8 cellular contexts compared by ENCODE assay signal in genomic region chr19:40305403-40305802, GRCh38. TPM values are rescaled to one million over a fixed set of nuclear protein-coding genes. Genes with fewer than 3 reads are reported as not detected.
A peak's percentile ranks its signal among the peaks of the same experiment; 100 is the strongest.
DNase-seq lines count a peak whose midpoint lies in the region; ATAC-seq and TF ChIP-seq lines count a peak whose summit lies in the region.

No MANE protein-coding gene starts in this region.

- H3K4me3 Mint-ChIP-seq in H9, result no peak overlapping the region
- H3K4me3 Mint-ChIP-seq in activated CD4-positive, alpha-beta T cell treated with anti-CD3 and anti-CD28 coated beads, Interleukin-2, amount 10 ng/mL, durations not matched to agents 24 days and 14 days, result no peak overlapping the region

- H2BK120ac ChIP-seq in H9 (ENCODE audit: low read depth, low read length, poor library complexity, severe bottlenecking), result no peak overlapping the region

- H3K4ac ChIP-seq in H9 (ENCODE audit: low read depth, low read length), result no peak overlapping the region

- H2AFZ ChIP-seq in H9 (ENCODE audit: low read length), result no peak overlapping the region

- H3K4me1 ChIP-seq in H9 (ENCODE audit: insufficient read depth, low read length), result no peaks in the 10 kb centered on the region

- no peaks in the 10 kb centered on the region for H3K79me2 ChIP-seq in H9 (ENCODE audit: insufficient read depth, low read length)

- H4K20me1 ChIP-seq in H9 (ENCODE audit: control insufficient read depth, insufficient read depth, insufficient read length), result no peaks in the 10 kb centered on the region

- H2BK12ac ChIP-seq in H9 (ENCODE audit: insufficient read length, low read depth, low read length), result no peak overlapping the region

- H3K27me3 ChIP-seq in H9 (ENCODE audit: insufficient read depth, low read length), result no peaks in the 10 kb centered on the region

- no peak overlapping the region for H2BK20ac ChIP-seq in H9 (ENCODE audit: low read depth, low read length, poor library complexity, severe bottlenecking)

- WGBS in H9 (ENCODE audit: extremely low coverage, insufficient read length, low lambda C conversion rate), result no CpG with 5 or more reads among the region's 5 CpGs

- no peak overlapping the region for H4K8ac ChIP-seq in H9 (replicated peaks; ENCODE audit: insufficient read length, low read depth, low read length)

- peaks cover 9 to 13% of the 10 kb centered on the region in 2 experiments for H3K4me1 Mint-ChIP-seq in H9
- peaks cover 3% of the 10 kb centered on the region for H3K4me1 Mint-ChIP-seq in activated CD4-positive, alpha-beta T cell treated with anti-CD3 and anti-CD28 coated beads, Interleukin-2, amount 10 ng/mL, durations not matched to agents 24 days and 14 days

- H4K5ac ChIP-seq in H9 (ENCODE audit: insufficient read length, low read depth, low read length), result no peak overlapping the region

- peaks cover 2% of the 10 kb centered on the region; the same call in 1 of the 2 replicates for H3K27me3 Mint-ChIP-seq in H9 (ENCODE audit: low read depth)
- H3K27me3 Mint-ChIP-seq in activated CD4-positive, alpha-beta T cell treated with anti-CD3 and anti-CD28 coated beads, Interleukin-2, amount 10 ng/mL, durations not matched to agents 24 days and 14 days, result peaks cover 1% of the 10 kb centered on the region

- H3K56ac ChIP-seq in H9 (ENCODE audit: insufficient read length, low read depth, low read length), result no peak overlapping the region

- H2AK5ac ChIP-seq in H9 (ENCODE audit: insufficient read length, low read length), result no peak overlapping the region

- TF ChIP-seq CTCF in AG09319 (IDR thresholded peaks at IDR 0.05; ENCODE audit: low read depth, low read length), result peak; percentile 69
- peak; percentile 87 for TF ChIP-seq CTCF in H9 (conservative IDR thresholded peaks at IDR 0.05)

- no peaks in the 10 kb centered on the region for H3K79me1 ChIP-seq in H9 (ENCODE audit: insufficient read depth, low read depth, low read length, poor library complexity, severe bottlenecking)

- no peak overlapping the region for H4K91ac ChIP-seq in H9 (ENCODE audit: insufficient read length, low read depth, low read length)

- no peak overlapping the region for H2BK15ac ChIP-seq in H9 (ENCODE audit: low read depth, low read length)

- no peak overlapping the region for H3K4me2 ChIP-seq in H9 (ENCODE audit: insufficient read depth, insufficient read length, low read length)

- no peak overlapping the region for H3K27ac ChIP-seq in H9 (ENCODE audit: insufficient read length, low read depth, low read length)

- H3K23me2 ChIP-seq in H9 (ENCODE audit: insufficient read length, low read depth, low read length, poor library complexity, severe bottlenecking), result no peaks in the 10 kb centered on the region

- H3K9ac ChIP-seq in H9 (ENCODE audit: extremely low read depth, insufficient read length, low read length), result no peak overlapping the region

- no peak overlapping the region for H3T11ph ChIP-seq in H9 (ENCODE audit: low read length)

- H3K27ac Mint-ChIP-seq in H9, result no peak overlapping the region
- no peak overlapping the region for H3K27ac Mint-ChIP-seq in activated CD4-positive, alpha-beta T cell treated with anti-CD3 and anti-CD28 coated beads, Interleukin-2, amount 10 ng/mL, durations not matched to agents 24 days and 14 days

- H3K23ac ChIP-seq in H9 (ENCODE audit: insufficient read length, low read depth, low read length), result no peak overlapping the region

- no peaks in the 10 kb centered on the region for H3K36me3 Mint-ChIP-seq in H9 (ENCODE audit: insufficient read depth in 1 of 3, low read depth in 3 of 3)
- H3K36me3 Mint-ChIP-seq in activated CD4-positive, alpha-beta T cell treated with anti-CD3 and anti-CD28 coated beads, Interleukin-2, amount 10 ng/mL, durations not matched to agents 24 days and 14 days (ENCODE audit: low read depth), result no peaks in the 10 kb centered on the region

- H3K18ac ChIP-seq in H9 (ENCODE audit: insufficient read length, low read depth, low read length), result no peak overlapping the region

- no peaks in the 10 kb centered on the region for H3K9me3 Mint-ChIP-seq in H9
- H3K9me3 Mint-ChIP-seq in activated CD4-positive, alpha-beta T cell treated with anti-CD3 and anti-CD28 coated beads, Interleukin-2, amount 10 ng/mL, durations not matched to agents 24 days and 14 days, result no peaks in the 10 kb centered on the region

- no peaks in the 10 kb centered on the region for H3K9me3 ChIP-seq in H9 (ENCODE audit: control insufficient read depth, low read depth, low read length)

- H2BK5ac ChIP-seq in H9 (ENCODE audit: insufficient read length, low read length), result no peak overlapping the region

- intact Hi-C loops in activated CD4-positive, alpha-beta T cell treated with anti-CD3 and anti-CD28 coated beads, Interleukin-2, amount 10 ng/mL, durations not matched to agents 24 days and 14 days (cut with micrococcal nuclease), result loop anchor here (1.0 to 10.0 kb wide), 3 partner anchors 219 to 329 kb away; no protein-coding TSS in a partner anchor

- H3K14ac ChIP-seq in H9 (ENCODE audit: insufficient read depth, low read length), result no peak overlapping the region

- ATAC-seq in HG02610 (IDR thresholded peaks at IDR 0.05; ENCODE audit: unreplicated experiment), result no peak

- DNase-seq in AG09319 (ENCODE audit: extremely low read depth, low read depth) (peak; percentile 69), H9 (peak; percentile 79), NCI-H526 (lab: John Stamatoyannopoulos, UW) (peak; percentile 78 to 87), dedifferentiated amniotic fluid mesenchymal stem cell (ENCODE audit: extremely low spot score) (peak; percentile 89), lung microvascular endothelial cell (ENCODE audit: low read depth in 2 of 2) (peak; percentile 92)
- DNase-seq in activated CD4-positive, alpha-beta T cell treated with anti-CD3 and anti-CD28 coated beads, Interleukin-2, amount 10 ng/mL, durations not matched to agents 24 days and 14 days, result peak; percentile 92
- DNase-seq in stimulated activated CD8-positive, alpha-beta memory T cell treated with anti-CD3 and anti-CD28 coated beads, Interleukin-15, amount 100 ng/mL, for 1 hour (ENCODE audit: low read depth), result peak; percentile 54

RNA-seq across cellular contexts. Expression of gene AKT2, which starts 20.3 kb away (rescaled TPM):
- total RNA-seq in H9 (2021), result 142 and 150 TPM in 2 replicates
- 160 and 163 TPM in 2 replicates for total RNA-seq in activated CD4-positive, alpha-beta T cell treated with anti-CD3 and anti-CD28 coated beads, Interleukin-2, amount 10 ng/mL, durations not matched to agents 24 days and 14 days
- total RNA-seq in lung microvascular endothelial cell, result 14.4 and 31.0 TPM in 2 replicates

RNA-seq across cellular contexts. Expression of gene C19orf47, which starts 42.8 kb away (rescaled TPM):
- 18.4 and 19.4 TPM in 2 replicates for total RNA-seq in H9 (2021)
- total RNA-seq in activated CD4-positive, alpha-beta T cell treated with anti-CD3 and anti-CD28 coated beads, Interleukin-2, amount 10 ng/mL, durations not matched to agents 24 days and 14 days, result 24.4 and 28.9 TPM in 2 replicates
- total RNA-seq in lung microvascular endothelial cell, result 4.1 and 6.5 TPM in 2 replicates

RNA-seq across cellular contexts. Expression of gene PLD3, which starts 43.1 kb away (rescaled TPM):
- total RNA-seq in H9 (2021) (191 and 194 TPM in 2 replicates), lung microvascular endothelial cell (87.6 and 128 TPM in 2 replicates)
- 49.4 and 52.2 TPM in 2 replicates for total RNA-seq in activated CD4-positive, alpha-beta T cell treated with anti-CD3 and anti-CD28 coated beads, Interleukin-2, amount 10 ng/mL, durations not matched to agents 24 days and 14 days
